Comparison of ENCODE assay signal across 11 cellular contexts in the genomic region with DNA sequence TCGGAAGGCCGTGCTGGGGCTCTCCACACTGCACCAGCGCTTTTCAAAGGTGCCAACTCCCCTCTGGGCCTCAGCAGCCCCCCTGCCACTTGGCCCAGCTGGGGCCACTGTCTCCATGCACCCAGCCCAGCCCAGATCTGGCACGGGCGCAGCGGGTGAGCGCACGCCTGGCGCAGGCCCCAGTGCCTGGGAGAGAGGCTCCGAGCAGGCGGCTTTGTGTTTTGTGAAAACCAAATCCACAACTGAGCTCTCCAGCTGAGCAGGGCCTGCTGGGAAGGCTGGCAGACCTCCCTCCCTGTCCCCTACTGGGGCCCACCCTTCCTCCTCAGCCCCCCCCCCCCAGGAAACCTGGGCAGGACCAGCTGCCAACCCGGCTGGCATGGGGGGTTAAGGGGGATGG. TPM values are rescaled to one million over a fixed set of nuclear protein-coding genes. Genes with fewer than 3 reads are reported as not detected.
DNase-seq lines count a peak whose midpoint lies in the region; ATAC-seq and TF ChIP-seq lines count a peak whose summit lies in the region.
"Had no signal": no experiment of that assay in that cellular context is flagged by ENCODE, and none has a peak within 500 bp of the region (broad histone marks: within the 10 kb centered on the region; RNA-seq: fewer than 3 reads in every experiment).

No MANE protein-coding gene starts in this region.

- no peak for ATAC-seq in RWPE2 (ENCODE audit: low read depth)
- ATAC-seq: left lung had no signal

- H3K9me3 Mint-ChIP-seq in HFFc6 (no peaks in the 10 kb centered on the region), nephron progenitor cell (no peaks in the 10 kb centered on the region)
- H3K9me3 Mint-ChIP-seq: activated T-helper 1 cell treated with anti-CD3 and anti-CD28 coated beads, Interleukin-12 subunit alpha, Interleukin-12 subunit beta, Interleukin-2, Interleukin-4 antibody, amounts not matched to agents 30 ng/mL and 10 ng/mL and 1 ng/mL, durations not matched to agents 14 hours and 24 hours and 36 hours; central memory CD8-positive, alpha-beta T cell had no signal

- intact Hi-C loops in esophagus muscularis mucosa (cut with DNase I) = no loop called here

- H3K4me3 Mint-ChIP-seq in HFFc6 (no peak overlapping the region), nephron progenitor cell (no peak overlapping the region)
- H3K4me3 Mint-ChIP-seq: activated T-helper 1 cell treated with anti-CD3 and anti-CD28 coated beads, Interleukin-12 subunit alpha, Interleukin-12 subunit beta, Interleukin-2, Interleukin-4 antibody, amounts not matched to agents 30 ng/mL and 10 ng/mL and 1 ng/mL, durations not matched to agents 14 hours and 24 hours and 36 hours; central memory CD8-positive, alpha-beta T cell had no signal

- H3K27me3 Mint-ChIP-seq in HFFc6 (ENCODE audit: insufficient read depth) (peaks cover 14% of the 10 kb centered on the region), nephron progenitor cell (ENCODE audit: low read depth, poor library complexity) (peaks cover 40% of the 10 kb centered on the region)
- H3K27me3 Mint-ChIP-seq: central memory CD8-positive, alpha-beta T cell had no signal

- H3K27me3 ChIP-seq in MG63 (no peaks in the 10 kb centered on the region), RWPE2 (ENCODE audit: insufficient read depth, poor library complexity, severe bottlenecking) (no peaks in the 10 kb centered on the region), esophagus muscularis mucosa (no peaks in the 10 kb centered on the region)

- no peak for TF ChIP-seq CTCF in RWPE2 (IDR thresholded peaks at IDR 0.05; ENCODE audit: poor library complexity, severe bottlenecking)
- TF ChIP-seq CTCF in HFFc6 (IDR thresholded peaks at IDR 0.05) = no peak
- TF ChIP-seq CTCF in nephron progenitor cell (IDR thresholded peaks at IDR 0.05) = no peak
- TF ChIP-seq CTCF in esophagus muscularis mucosa (IDR thresholded peaks at IDR 0.05) = no peak

- WGBS in esophagus muscularis mucosa = 82% methylated on average over 3 of the region's 12 CpGs

- no peak for TF ChIP-seq EP300 in esophagus muscularis mucosa (IDR thresholded peaks at IDR 0.05)

- H3K4me1 Mint-ChIP-seq in HFFc6 (ENCODE audit: low read depth) (no peaks in the 10 kb centered on the region), nephron progenitor cell (peaks cover 53% of the 10 kb centered on the region)
- H3K4me1 Mint-ChIP-seq: central memory CD8-positive, alpha-beta T cell had no signal

- H3K4me3 ChIP-seq in MG63 = no peak overlapping the region
- no peak overlapping the region for H3K4me3 ChIP-seq in RWPE2 (ENCODE audit: severe bottlenecking)
- no peak overlapping the region for H3K4me3 ChIP-seq in esophagus muscularis mucosa
- H3K4me3 ChIP-seq: left lung had no signal

- H3K9me3 ChIP-seq in MG63 (no peaks in the 10 kb centered on the region), RWPE2 (ENCODE audit: severe bottlenecking) (no peaks in the 10 kb centered on the region), esophagus muscularis mucosa (no peaks in the 10 kb centered on the region)
- H3K9me3 ChIP-seq: left lung had no signal

- no peak overlapping the region for H3K27ac ChIP-seq in RWPE2 (ENCODE audit: poor library complexity, severe bottlenecking)
- peak overlapping the region; percentile 91 for H3K27ac ChIP-seq in temporal lobe (ENCODE audit: low read depth, low read length)
- peak overlapping the region in 2 of 4 donors; percentile 6 to 19 for H3K27ac ChIP-seq in esophagus muscularis mucosa (replicated peaks in 1 of 4)
- H3K27ac ChIP-seq: left lung had no signal

- no peak for TF ChIP-seq POLR2A in esophagus muscularis mucosa (IDR thresholded peaks at IDR 0.05; ENCODE audit: low read depth)

- H3K4me1 ChIP-seq in RWPE2 (ENCODE audit: insufficient read depth, poor library complexity, severe bottlenecking) (no peaks in the 10 kb centered on the region), esophagus muscularis mucosa (peaks cover 0 to 16% (median 14%) of the 10 kb centered on the region in 4 donors)
- H3K4me1 ChIP-seq: left lung had no signal

- peak; percentile 53 for DNase-seq in MG63
- DNase-seq in RWPE2 (ENCODE audit: low spot score) = peak; percentile 38
- peak; percentile 47 for DNase-seq in iPS-NIHi11 (ENCODE audit: low spot score)
- DNase-seq in HFFc6 = no peak
- no peak for DNase-seq in nephron progenitor cell
- DNase-seq in esophagus muscularis mucosa (ENCODE audit: extremely low spot score) = no peak
- DNase-seq: activated CD4-positive, CD25-positive, alpha-beta regulatory T cell; left lung had no signal

- H3K36me3 ChIP-seq in MG63 = no peaks in the 10 kb centered on the region
- no peaks in the 10 kb centered on the region for H3K36me3 ChIP-seq in RWPE2 (ENCODE audit: low read depth)
- H3K36me3 ChIP-seq in esophagus muscularis mucosa = no peaks in the 10 kb centered on the region
- H3K36me3 ChIP-seq: left lung had no signal

- H3K36me3 Mint-ChIP-seq in HFFc6 (ENCODE audit: low read depth) (no peaks in the 10 kb centered on the region), nephron progenitor cell (ENCODE audit: low read depth) (no peaks in the 10 kb centered on the region)

- no peak overlapping the region for H3K27ac Mint-ChIP-seq in HFFc6
- H3K27ac Mint-ChIP-seq in nephron progenitor cell = no peak overlapping the region
- H3K27ac Mint-ChIP-seq: activated T-helper 1 cell treated with anti-CD3 and anti-CD28 coated beads, Interleukin-12 subunit alpha, Interleukin-12 subunit beta, Interleukin-2, Interleukin-4 antibody, amounts not matched to agents 30 ng/mL and 10 ng/mL and 1 ng/mL, durations not matched to agents 14 hours and 24 hours and 36 hours had no signal

RNA-seq across cellular contexts. Expression of a gene that starts 17.0 kb away (rescaled TPM):
- 10.0 and 15.3 TPM in 2 replicates for total RNA-seq in MG63 (2014; rRNA removed; shearing (Covaris generic); ENCODE audit: low replicate concordance)
- total RNA-seq in temporal lobe = 52.6 TPM
- total RNA-seq in HFFc6 (2021; fragmentation: NEBNext Ultra II Directional; extraction: Animal tissue kit (Norgen Biotek cat#: 25700)) = 1 to 10 TPM; 3.8 to 6.8 (median 5.7) TPM
- total RNA-seq in esophagus muscularis mucosa = 1 to 10 TPM in 3 of 4 donors, under 1 TPM in 1; 0.83 to 6.5 (median 6.2) TPM

Comparison
In these comparisons a context has a peak if more than half of its experiments do, and no peak if none do; other contexts are left out.
1. DNase-seq: peak in MG63 (single experiment), RWPE2 (single experiment) and iPS-NIHi11 (single experiment); none in HFFc6 (single experiment), nephron progenitor cell (single experiment) and esophagus muscularis mucosa (single experiment).